Comparison of ENCODE assay signal across 29 cellular contexts in genomic region chr2:143347303-143347702, GRCh38.
A peak's percentile ranks its signal among the peaks of the same experiment; 100 is the strongest.
DNase-seq lines count a peak whose midpoint lies in the region; ATAC-seq and TF ChIP-seq lines count a peak whose summit lies in the region.
"Had no signal": no experiment of that assay in that cellular context is flagged by ENCODE, and none has a peak within 500 bp of the region (broad histone marks: within the 10 kb centered on the region; RNA-seq: fewer than 3 reads in every experiment).

No MANE protein-coding gene starts in this region.

- no peaks in the 10 kb centered on the region for H3F3A ChIP-seq in GM23338 (replicated peaks; ENCODE audit: low read depth)

- H3K36me3 Mint-ChIP-seq in GM23338 (ENCODE audit: low read depth) (no peaks in the 10 kb centered on the region), WTC11 (no peaks in the 10 kb centered on the region)

- no peaks in the 10 kb centered on the region for H3K27me3 ChIP-seq in GM23338 (ENCODE audit: insufficient read depth)
- H3K27me3 ChIP-seq: BLaER1 treated with 17β-estradiol and CSF1 and Interleukin-3, amounts not matched to agents 10 nM and 100 nM; neutrophil; testis had no signal

- H3K27ac Mint-ChIP-seq in GM23338 (no peak overlapping the region), WTC11 (no peak overlapping the region)
- H3K27ac Mint-ChIP-seq: activated CD4-positive, alpha-beta memory T cell treated with anti-CD3 and anti-CD28 coated beads for 36 hours; activated naive CD8-positive, alpha-beta T cell treated with anti-CD3 and anti-CD28 coated beads, Interleukin-2, amount 50 U/mL, for 24 hours had no signal

- H3K9me3 Mint-ChIP-seq in GM23338, result no peaks in the 10 kb centered on the region
- H3K9me3 Mint-ChIP-seq in WTC11, result no peaks in the 10 kb centered on the region
- H3K9me3 Mint-ChIP-seq: activated CD4-positive, alpha-beta memory T cell treated with anti-CD3 and anti-CD28 coated beads for 36 hours; activated naive CD8-positive, alpha-beta T cell treated with anti-CD3 and anti-CD28 coated beads, Interleukin-2, amount 50 U/mL, for 24 hours had no signal

- no peaks in the 10 kb centered on the region for H4K20me1 ChIP-seq in GM23338 (replicated peaks; ENCODE audit: insufficient read depth)

- no peak for TF ChIP-seq CTCF in GM23338 (conservative IDR thresholded peaks at IDR 0.05; ENCODE audit: low read depth in 2 of 2)
- TF ChIP-seq CTCF in WTC11 (IDR thresholded peaks at IDR 0.05), result no peak

- peaks cover 47% of the 10 kb centered on the region for H3K4me1 ChIP-seq in GM23338 (ENCODE audit: insufficient read depth)
- H3K4me1 ChIP-seq: BLaER1 treated with 17β-estradiol and CSF1 and Interleukin-3, amounts not matched to agents 10 nM and 100 nM; testis had no signal

- no peaks in the 10 kb centered on the region for H3K36me3 ChIP-seq in GM23338 (ENCODE audit: insufficient read depth)
- H3K36me3 ChIP-seq: neutrophil had no signal

- H3K79me2 ChIP-seq in GM23338 (replicated peaks; ENCODE audit: insufficient read depth), result no peaks in the 10 kb centered on the region

- H3K4me3 ChIP-seq in GM23338, result peak overlapping the region; percentile 11
- H3K4me3 ChIP-seq: BLaER1 treated with 17β-estradiol and CSF1 and Interleukin-3, amounts not matched to agents 10 nM and 100 nM; SK-N-MC; testis had no signal

- POLR2A ChIA-PET in WTC11 (lab: Charles Lee), result no interaction called here

- peak overlapping the region; percentile 66 for H3K4me2 ChIP-seq in GM23338
- H3K4me2 ChIP-seq: BLaER1 treated with 17β-estradiol and CSF1 and Interleukin-3, amounts not matched to agents 10 nM and 100 nM had no signal

- H3K4me3 Mint-ChIP-seq in GM23338, result peak overlapping the region; percentile 53
- peak overlapping the region; percentile 49 for H3K4me3 Mint-ChIP-seq in WTC11
- H3K4me3 Mint-ChIP-seq: activated CD4-positive, alpha-beta memory T cell treated with anti-CD3 and anti-CD28 coated beads for 36 hours; activated naive CD8-positive, alpha-beta T cell treated with anti-CD3 and anti-CD28 coated beads, Interleukin-2, amount 50 U/mL, for 24 hours had no signal

- no peak overlapping the region for H3K27ac ChIP-seq in GM23338 (ENCODE audit: low read depth)
- H3K27ac ChIP-seq: BLaER1 treated with 17β-estradiol and CSF1 and Interleukin-3, amounts not matched to agents 10 nM and 100 nM; neutrophil; SK-N-MC; testis had no signal

- ATAC-seq in GM23338 (no peak), WTC11 (peak; percentile 36; the same call in 1 of the 2 replicates), HG03175 (IDR thresholded peaks at IDR 0.05; ENCODE audit: unreplicated experiment) (no peak), HG02798 (IDR thresholded peaks at IDR 0.05; ENCODE audit: poor library complexity, unreplicated experiment) (no peak)
- ATAC-seq: activated naive CD8-positive, alpha-beta T cell treated with anti-CD3 and anti-CD28 coated beads, Interleukin-2, amount 50 U/mL, for 24 hours; right cardiac atrium; stimulated activated naive CD8-positive, alpha-beta T cell treated with anti-CD3 and anti-CD28 coated beads, Interleukin-15, Interleukin-2, amounts not matched to agents 100 U/mL and 50 U/mL, for 24 hours had no signal

- H3K27me3 Mint-ChIP-seq in GM23338 (ENCODE audit: insufficient read depth, low read depth, poor library complexity) (no peaks in the 10 kb centered on the region), WTC11 (ENCODE audit: low read depth) (peaks cover 5% of the 10 kb centered on the region)
- H3K27me3 Mint-ChIP-seq: activated CD4-positive, alpha-beta memory T cell treated with anti-CD3 and anti-CD28 coated beads for 36 hours; activated naive CD8-positive, alpha-beta T cell treated with anti-CD3 and anti-CD28 coated beads, Interleukin-2, amount 50 U/mL, for 24 hours had no signal

- peaks cover 53% of the 10 kb centered on the region for H3K4me1 Mint-ChIP-seq in GM23338
- peaks cover 55% of the 10 kb centered on the region for H3K4me1 Mint-ChIP-seq in WTC11

- H2AFZ ChIP-seq in GM23338, result no peak overlapping the region

- no peaks in the 10 kb centered on the region for H3K9me2 ChIP-seq in GM23338 (ENCODE audit: insufficient read depth)

- CTCF ChIA-PET in WTC11 (lab: Charles Lee), result interaction anchor here (1.0 kb wide), 1 partner anchor 64 kb away, joined by 3 read pairs; no protein-coding TSS in a partner anchor

- DNase-seq in GM23338 (ENCODE audit: low spot score) (peak; percentile 12), NCI-H1105 treated with DMSO at 0.1 percent for 48 hours (lab: John Stamatoyannopoulos, UW) (peak; percentile 97), NCI-H2081 treated with DMSO at 0.1 percent for 48 hours (lab: John Stamatoyannopoulos, UW) (peak; percentile 95), WTC11 (ENCODE audit: low spot score) (no peak), NCI-H187 treated with DMSO at 0.1 percent for 48 hours (lab: John Stamatoyannopoulos, UW) (no peak), hypothalamus (lab: John Stamatoyannopoulos, UW) (no peak)
- DNase-seq: activated CD4-positive, alpha-beta memory T cell treated with anti-CD3 and anti-CD28 coated beads for 36 hours; activated CD4-positive, alpha-beta T cell treated with anti-CD3 and anti-CD28 coated beads for 1 hour; activated CD8-positive, alpha-beta memory T cell treated with anti-CD3 and anti-CD28 coated beads, Interleukin-2, amount 50 U/mL, for 4 hours; activated naive CD4-positive, alpha-beta T cell; activated naive CD8-positive, alpha-beta T cell treated with anti-CD3 and anti-CD28 coated beads, Interleukin-2, amount 50 U/mL, for 24 hours; caudate nucleus; DMS53; erythroblast; head of caudate nucleus; IMR-90; kidney glomerular epithelial cell; MV-4-11; posterior cingulate gyrus; right cardiac atrium; stimulated activated CD4-positive, alpha-beta T cell treated with anti-CD3 and anti-CD28 coated beads, Interleukin-2, amount 100 ng/mL, for 24 hours; stimulated activated naive CD8-positive, alpha-beta T cell treated with anti-CD3 and anti-CD28 coated beads, Interleukin-15, Interleukin-2, amounts not matched to agents 100 U/mL and 50 U/mL, for 24 hours; T-helper 2 cell; testis had no signal

TF ChIP-seq in GM23338, 12 proteins besides CTCF, POLR2A, EP300 and RAD21:
- no peak for TF ChIP-seq JUNB (IDR thresholded peaks at IDR 0.05; ENCODE audit: unreplicated experiment)
TF ChIP-seq in GM23338: peak in this region for 0.

TF ChIP-seq in WTC11, 78 proteins besides CTCF, POLR2A, EP300 and RAD21 (continues in another document):
- TF ChIP-seq ZSCAN18 (CRISPR knock-in tag; IDR thresholded peaks at IDR 0.05) (no peak), FOXK1 (CRISPR knock-in tag; IDR thresholded peaks at IDR 0.05) (no peak), ELF4 (CRISPR knock-in tag; IDR thresholded peaks at IDR 0.05; ENCODE audit: low read depth) (no peak), E2F5 (CRISPR knock-in tag; IDR thresholded peaks at IDR 0.05) (no peak), NFATC4 (CRISPR knock-in tag; IDR thresholded peaks at IDR 0.05) (no peak), FOXJ3 (CRISPR knock-in tag; IDR thresholded peaks at IDR 0.05; ENCODE audit: borderline replicate concordance) (no peak), ZNF532 (CRISPR knock-in tag; IDR thresholded peaks at IDR 0.05; ENCODE audit: borderline replicate concordance) (no peak)

Comparison
In these comparisons a context has a peak if more than half of its experiments do, and no peak if none do; other contexts are left out.
1. DNase-seq: peak in GM23338 (single experiment), NCI-H1105 treated with DMSO at 0.1 percent for 48 hours (single experiment) and NCI-H2081 treated with DMSO at 0.1 percent for 48 hours (single experiment); none in WTC11 (single experiment), NCI-H187 treated with DMSO at 0.1 percent for 48 hours (single experiment) and hypothalamus (0 of 51).